1 cellular context compared by ENCODE assay signal in genomic region chr17:82598256-82599011, GRCh38.
TF ChIP-seq lines count a peak whose summit lies in the region.

No MANE protein-coding gene starts in this region.

TF ChIP-seq in IMR-90, 13 proteins besides CTCF, POLR2A, EP300 and RAD21:
- TF ChIP-seq USF2 (IDR thresholded peaks at IDR 0.05; ENCODE audit: low read depth, low read length) (no peak), NFE2L2 (IDR thresholded peaks at IDR 0.05; ENCODE audit: low read depth, low read length) (no peak), CEBPB (IDR thresholded peaks at IDR 0.05; ENCODE audit: low read depth, low read length) (no peak), ELK1 (IDR thresholded peaks at IDR 0.05; ENCODE audit: borderline replicate concordance, low read depth, low read length) (no peak), SMC3 (IDR thresholded peaks at IDR 0.05; ENCODE audit: low read depth, low read length) (no peak), RFX5 (IDR thresholded peaks at IDR 0.05; ENCODE audit: low read depth, low read length) (no peak)
